1 cellular context compared by ENCODE assay signal in the genomic region with DNA sequence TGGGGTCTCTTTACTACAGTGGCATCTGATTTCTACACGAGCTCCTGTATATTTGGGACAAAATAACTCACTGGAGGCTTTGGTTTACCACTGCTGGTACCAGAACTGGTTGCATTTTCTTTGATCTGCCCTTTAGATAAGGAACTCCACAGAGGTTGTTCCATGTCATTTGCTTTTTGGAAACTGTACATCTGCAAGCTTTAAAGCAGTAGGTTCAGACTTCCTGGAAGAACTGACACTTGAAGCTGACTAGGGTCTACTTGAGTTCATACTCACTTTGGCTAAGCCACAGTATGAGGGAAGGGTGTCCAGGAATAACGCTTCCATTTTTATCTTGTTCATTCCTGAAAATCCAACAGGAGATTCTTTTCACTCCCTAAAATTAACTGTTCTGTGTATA.
TF ChIP-seq lines count a peak whose summit lies in the region.

No MANE protein-coding gene starts in this region.

TF ChIP-seq in IMR-90, 13 proteins besides CTCF, POLR2A, EP300 and RAD21:
- TF ChIP-seq CHD1 (IDR thresholded peaks at IDR 0.05; ENCODE audit: low read depth, low read length) (no peak), BHLHE40 (IDR thresholded peaks at IDR 0.05; ENCODE audit: low read depth, low read length) (no peak), RCOR1 (IDR thresholded peaks at IDR 0.05; ENCODE audit: insufficient replicate concordance, low read length) (no peak), MAZ (IDR thresholded peaks at IDR 0.05; ENCODE audit: borderline replicate concordance, low read depth, low read length) (no peak), MAFK (IDR thresholded peaks at IDR 0.05; ENCODE audit: low read depth, low read length) (no peak), CEBPB (IDR thresholded peaks at IDR 0.05; ENCODE audit: low read depth, low read length) (no peak), NFE2L2 (IDR thresholded peaks at IDR 0.05; ENCODE audit: low read depth, low read length) (no peak), SMC3 (IDR thresholded peaks at IDR 0.05; ENCODE audit: low read depth, low read length) (no peak), FOS (IDR thresholded peaks at IDR 0.05; ENCODE audit: low read depth, low read length) (no peak)
